Comparison of ENCODE assay signal across 1 cellular context in the genomic region with DNA sequence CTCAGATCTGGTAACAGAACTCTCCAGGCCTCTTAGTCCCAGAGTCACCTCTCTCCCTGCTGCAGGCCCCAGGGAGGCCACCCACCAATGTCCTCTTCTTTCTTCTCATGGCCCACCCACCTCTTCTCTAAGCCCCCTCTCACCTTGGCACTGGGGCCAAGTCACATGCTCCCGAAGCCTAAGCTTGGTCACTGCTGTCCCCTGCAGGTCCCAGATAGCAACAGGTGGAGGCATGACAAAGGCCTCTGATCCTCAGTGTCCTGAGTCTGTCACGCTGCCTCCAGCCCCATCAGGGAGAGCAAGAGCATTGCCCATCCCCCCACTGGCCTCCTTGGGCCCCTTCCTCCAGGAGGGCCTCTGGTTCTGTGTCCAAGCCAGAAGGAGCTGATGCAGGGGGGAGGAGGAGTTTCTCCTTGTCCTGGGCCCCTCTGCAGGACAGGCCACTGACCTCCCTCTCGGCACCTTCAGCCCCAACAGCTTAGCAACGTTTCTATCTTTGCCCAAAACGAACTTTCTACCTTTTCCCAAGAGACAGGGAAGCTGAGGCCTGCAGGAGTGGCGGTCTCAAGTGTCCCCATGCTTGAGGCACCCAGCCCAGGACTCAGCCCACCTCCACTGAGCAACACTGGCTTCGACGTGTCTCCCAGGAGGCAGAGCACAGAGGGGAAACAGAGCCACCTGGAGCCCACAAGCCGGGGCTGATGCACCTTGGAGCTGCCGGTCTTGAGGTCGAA.
TF ChIP-seq lines count a peak whose summit lies in the region.

No MANE protein-coding gene starts in this region.

TF ChIP-seq in A549, 52 proteins besides CTCF, POLR2A, EP300 and RAD21:
- TF ChIP-seq, protein P1, sequence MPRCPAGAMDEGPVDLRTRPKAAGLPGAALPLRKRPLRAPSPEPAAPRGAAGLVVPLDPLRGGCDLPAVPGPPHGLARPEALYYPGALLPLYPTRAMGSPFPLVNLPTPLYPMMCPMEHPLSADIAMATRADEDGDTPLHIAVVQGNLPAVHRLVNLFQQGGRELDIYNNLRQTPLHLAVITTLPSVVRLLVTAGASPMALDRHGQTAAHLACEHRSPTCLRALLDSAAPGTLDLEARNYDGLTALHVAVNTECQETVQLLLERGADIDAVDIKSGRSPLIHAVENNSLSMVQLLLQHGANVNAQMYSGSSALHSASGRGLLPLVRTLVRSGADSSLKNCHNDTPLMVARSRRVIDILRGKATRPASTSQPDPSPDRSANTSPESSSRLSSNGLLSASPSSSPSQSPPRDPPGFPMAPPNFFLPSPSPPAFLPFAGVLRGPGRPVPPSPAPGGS (IDR thresholded peaks at IDR 0.05): no peak
- TF ChIP-seq SMC3 (IDR thresholded peaks at IDR 0.05): peak; percentile 56
- TF ChIP-seq CBX2 (IDR thresholded peaks at IDR 0.05; ENCODE audit: borderline replicate concordance, low read depth): no peak
- no peak for TF ChIP-seq JUNB (IDR thresholded peaks at IDR 0.05)
- TF ChIP-seq, protein P2, sequence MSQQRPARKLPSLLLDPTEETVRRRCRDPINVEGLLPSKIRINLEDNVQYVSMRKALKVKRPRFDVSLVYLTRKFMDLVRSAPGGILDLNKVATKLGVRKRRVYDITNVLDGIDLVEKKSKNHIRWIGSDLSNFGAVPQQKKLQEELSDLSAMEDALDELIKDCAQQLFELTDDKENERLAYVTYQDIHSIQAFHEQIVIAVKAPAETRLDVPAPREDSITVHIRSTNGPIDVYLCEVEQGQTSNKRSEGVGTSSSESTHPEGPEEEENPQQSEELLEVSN (IDR thresholded peaks at IDR 0.05; ENCODE audit: borderline replicate concordance, low read depth): no peak
TF ChIP-seq in A549: peak in this region for 1.
